In the genomic region with DNA sequence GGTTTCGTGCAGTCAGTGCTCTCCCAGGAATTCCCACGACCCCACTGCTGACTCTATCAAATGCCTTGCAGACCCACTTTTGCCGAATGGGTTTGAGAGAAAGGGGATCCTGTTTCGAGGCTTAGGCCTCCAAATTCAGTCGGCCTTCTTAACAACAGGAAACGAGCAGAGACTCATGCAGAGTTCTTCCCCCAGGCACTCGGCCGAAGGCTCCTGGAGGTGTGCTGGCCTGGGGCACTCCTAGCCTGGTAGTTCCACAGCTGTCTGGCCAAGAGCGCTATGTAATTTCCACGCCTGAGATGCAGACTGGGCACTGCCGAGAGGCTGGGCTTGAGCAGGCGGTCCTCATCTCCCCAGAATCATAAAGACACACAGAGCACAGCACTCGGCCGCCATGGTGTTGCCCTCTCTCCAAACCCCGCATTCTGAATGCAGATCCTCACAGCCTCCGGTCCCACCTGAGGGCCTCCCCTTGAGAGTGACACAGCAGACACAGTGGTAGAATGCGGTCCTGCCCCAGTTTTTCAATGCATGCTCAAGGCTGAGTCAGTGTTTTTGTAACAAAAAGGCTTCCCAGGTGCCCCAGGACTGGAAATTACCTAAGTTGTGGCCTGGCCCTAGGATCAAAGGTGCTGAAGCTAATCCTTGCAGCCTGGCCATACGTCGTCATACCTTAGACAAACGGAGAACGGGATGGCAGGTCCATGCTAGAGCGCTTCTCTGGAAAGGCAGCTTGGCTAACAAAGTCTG, we compare ENCODE assay signal across 15 cellular contexts. TPM values are rescaled to one million over a fixed set of nuclear protein-coding genes. Genes with fewer than 3 reads are reported as not detected.
DNase-seq lines count a peak whose midpoint lies in the region; ATAC-seq, FAIRE-seq and TF ChIP-seq lines count a peak whose summit lies in the region.
"Had no signal": no experiment of that assay in that cellular context is flagged by ENCODE, and none has a peak within 500 bp of the region (broad histone marks: within the 10 kb centered on the region; RNA-seq: fewer than 3 reads in every experiment).

No MANE protein-coding gene starts in this region.

- peaks cover 77% of the 10 kb centered on the region for H3K36me3 Mint-ChIP-seq in activated B cell treated with CpG ODN at 0.5 μM for 24 hours (ENCODE audit: low read depth)
- H3K36me3 Mint-ChIP-seq: CD14-positive monocyte had no signal

- H3K9me3 ChIP-seq in HUES48 (ENCODE audit: control insufficient read depth, insufficient read depth, low read length), result no peaks in the 10 kb centered on the region
- no peaks in the 10 kb centered on the region for H3K9me3 ChIP-seq in keratinocyte (ENCODE audit: control insufficient read depth, low read depth, low read length)
- H3K9me3 ChIP-seq in trophoblast cell (ENCODE audit: insufficient read depth, low read depth, low read length), result no peaks in the 10 kb centered on the region
- H3K9me3 ChIP-seq: SK-N-SH had no signal

- no peak overlapping the region for H4K12ac ChIP-seq in trophoblast cell (ENCODE audit: low read depth, low read length)

- peak overlapping the region; percentile 75 for H3K27ac Mint-ChIP-seq in activated B cell treated with CpG ODN at 0.5 μM for 24 hours
- H3K27ac Mint-ChIP-seq: CD14-positive monocyte had no signal

- no peaks in the 10 kb centered on the region for H4K20me1 ChIP-seq in keratinocyte (ENCODE audit: control insufficient read depth, extremely low read depth, insufficient read depth, low read length)

- POLR2A ChIA-PET in activated B cell treated with CpG ODN at 0.5 μM for 24 hours (lab: Charles Lee), result interaction anchor here (1.2 to 14.6 kb wide), 4 partner anchors 9 to 28 kb away, joined by 3 to 581 read pairs (median 66); a partner anchor contains a TSS

- no peak overlapping the region for H3K4me3 ChIP-seq in HUES48 (ENCODE audit: low read depth, low read length)
- no peak overlapping the region for H3K4me3 ChIP-seq in keratinocyte (ENCODE audit: control insufficient read depth in 2 of 3, extremely low read depth in 1 of 3, insufficient read depth in 2 of 3, low read depth in 1 of 3, low read length in 3 of 3)
- no peak overlapping the region for H3K4me3 ChIP-seq in trophoblast cell (ENCODE audit: low read depth, low read length)

- H3K79me1 ChIP-seq in trophoblast cell (ENCODE audit: low read length), result peaks cover 13% of the 10 kb centered on the region

- intact Hi-C loops in activated B cell treated with CpG ODN at 0.5 μM for 24 hours (cut with micrococcal nuclease), result no loop called here

- DNase-seq in activated B cell treated with CpG ODN at 0.5 μM for 24 hours (no peak), keratinocyte (ENCODE audit: low read depth, low spot score) (no peak), trophoblast cell (peak; percentile 93), T1000 (lab: John Stamatoyannopoulos, UW) (no peak), mucosa of gallbladder (ENCODE audit: low spot score) (no peak)
- DNase-seq in stimulated activated naive CD4-positive, alpha-beta T cell (lab: John Stamatoyannopoulos, UW), result no peak
- DNase-seq: NCI-H1417, NCI-H2029 treated with DMSO at 0.1 percent for 48 hours, NCI-H524, Right ventricle myocardium superior, SK-N-SH had no signal

- no peak for ATAC-seq in activated B cell treated with CpG ODN at 0.5 μM for 24 hours (ENCODE audit: low read depth)
- ATAC-seq in HG02981 (IDR thresholded peaks at IDR 0.05; ENCODE audit: unreplicated experiment), result no peak

- H3K4ac ChIP-seq in trophoblast cell (ENCODE audit: low read depth, low read length), result no peak overlapping the region

- no peaks in the 10 kb centered on the region for H3K9me1 ChIP-seq in keratinocyte (ENCODE audit: control insufficient read depth, extremely low read depth, insufficient read depth, low read length)

- H2BK5ac ChIP-seq in trophoblast cell (ENCODE audit: low read depth, low read length, poor library complexity), result no peak overlapping the region

- no peaks in the 10 kb centered on the region for H3K9me3 Mint-ChIP-seq in activated B cell treated with CpG ODN at 0.5 μM for 24 hours

- H3K4me2 ChIP-seq in keratinocyte (ENCODE audit: control insufficient read depth, extremely low read depth, insufficient read depth, low read depth, low read length) (peak overlapping the region; percentile 66), trophoblast cell (ENCODE audit: low read length) (no peak overlapping the region)
- H3K4me2 ChIP-seq: SK-N-SH had no signal

- no peak overlapping the region for H2BK12ac ChIP-seq in trophoblast cell (ENCODE audit: low read length)

- CTCF ChIA-PET in activated B cell treated with CpG ODN at 0.5 μM for 24 hours (lab: Charles Lee), result interaction anchor here (1.5 to 1.7 kb wide), 2 partner anchors 26 to 61 kb away, joined by 4 read pairs; no protein-coding TSS in a partner anchor

- H3K36me3 ChIP-seq in HUES48 (ENCODE audit: control insufficient read depth, insufficient read depth, low read length), result peaks cover 25% of the 10 kb centered on the region
- peaks cover 23 to 25% of the 10 kb centered on the region in 2 experiments for H3K36me3 ChIP-seq in keratinocyte (ENCODE audit: control insufficient read depth in 2 of 2, extremely low read depth in 1 of 2, insufficient read depth in 2 of 2, low read length in 2 of 2)
- H3K36me3 ChIP-seq in trophoblast cell (ENCODE audit: control insufficient read depth in 1 of 2, insufficient read depth in 2 of 2, low read length in 2 of 2), result peaks cover 3 to 9% of the 10 kb centered on the region in 2 experiments

- WGBS in trophoblast cell (ENCODE audit: extremely low coverage, insufficient coverage, insufficient read length), result no CpG with 5 or more reads among the region's 22 CpGs

- H3K4me3 Mint-ChIP-seq in activated B cell treated with CpG ODN at 0.5 μM for 24 hours, result no peak overlapping the region
- H3K4me3 Mint-ChIP-seq: CD14-positive monocyte had no signal

- H2AFZ ChIP-seq in keratinocyte (ENCODE audit: control insufficient read depth, low read length) (no peak overlapping the region), trophoblast cell (ENCODE audit: insufficient read depth, low read length, poor library complexity) (no peak overlapping the region)

- no peak overlapping the region for H2BK120ac ChIP-seq in trophoblast cell (ENCODE audit: insufficient read depth, low read length, poor library complexity)

- H3K14ac ChIP-seq in trophoblast cell (ENCODE audit: low read length), result no peak overlapping the region

- H3K4me1 ChIP-seq in HUES48 (ENCODE audit: control insufficient read depth, insufficient read depth, low read length), result no peaks in the 10 kb centered on the region
- peaks cover 17% of the 10 kb centered on the region for H3K4me1 ChIP-seq in keratinocyte (ENCODE audit: control insufficient read depth, extremely low read depth, insufficient read depth, low read length)
- H3K4me1 ChIP-seq in trophoblast cell (ENCODE audit: control insufficient read depth in 1 of 2, insufficient read depth in 2 of 2, low read length in 2 of 2), result peaks cover 39 to 41% of the 10 kb centered on the region in 2 experiments

- no peak overlapping the region for H4K8ac ChIP-seq in trophoblast cell (ENCODE audit: low read depth, low read length)

- no peak overlapping the region for H3K23ac ChIP-seq in trophoblast cell (ENCODE audit: low read length)

- H4K91ac ChIP-seq in trophoblast cell (ENCODE audit: low read depth, low read length), result no peak overlapping the region

- no peak overlapping the region for H3K18ac ChIP-seq in trophoblast cell (ENCODE audit: low read length)

- H3K4me1 Mint-ChIP-seq in activated B cell treated with CpG ODN at 0.5 μM for 24 hours, result peaks cover 26% of the 10 kb centered on the region

- no peaks in the 10 kb centered on the region for H3K79me2 ChIP-seq in keratinocyte (ENCODE audit: control insufficient read depth, insufficient read depth, low read length)
- H3K79me2 ChIP-seq in trophoblast cell (ENCODE audit: control insufficient read depth, insufficient read depth, low read length, poor library complexity), result no peaks in the 10 kb centered on the region

- dilution Hi-C loops in keratinocyte (cut with MboI; ENCODE audit: extremely low pct_ligation_motif_present, low sequenced_read_pairs), result no loop called here

- no peaks in the 10 kb centered on the region for H3K27me3 Mint-ChIP-seq in activated B cell treated with CpG ODN at 0.5 μM for 24 hours

- H3K9ac ChIP-seq in HUES48 (ENCODE audit: low read depth, low read length), result no peak overlapping the region
- peak overlapping the region; percentile 36 for H3K9ac ChIP-seq in keratinocyte (ENCODE audit: control insufficient read depth, extremely low read depth, insufficient read depth, low read length)
- no peak overlapping the region for H3K9ac ChIP-seq in trophoblast cell (ENCODE audit: low read length)
- H3K9ac ChIP-seq: SK-N-SH had no signal

- no peak for TF ChIP-seq CTCF in activated B cell treated with CpG ODN at 0.5 μM for 24 hours (IDR thresholded peaks at IDR 0.05)
- TF ChIP-seq CTCF in keratinocyte (optimal IDR thresholded peaks at IDR 0.05 in 1 of 3, IDR thresholded peaks at IDR 0.05 in 1 of 3, conservative IDR thresholded peaks at IDR 0.05 in 1 of 3; ENCODE audit: extremely low read depth in 1 of 3, insufficient read depth in 2 of 3, low read length in 3 of 3), result no peak

- H3K27me3 ChIP-seq in HUES48 (ENCODE audit: control insufficient read depth, insufficient read depth, low read length), result no peaks in the 10 kb centered on the region
- H3K27me3 ChIP-seq in keratinocyte (ENCODE audit: control insufficient read depth, extremely low read depth, insufficient read depth, low read length), result no peaks in the 10 kb centered on the region
- no peaks in the 10 kb centered on the region for H3K27me3 ChIP-seq in trophoblast cell (ENCODE audit: insufficient read depth, low read length)

- H2AK5ac ChIP-seq in trophoblast cell (ENCODE audit: low read length), result no peak overlapping the region

- FAIRE-seq in keratinocyte (lab: Jason Lieb, UNC), result no peak
- FAIRE-seq: H54 had no signal

- H3K27ac ChIP-seq in HUES48 (ENCODE audit: low read depth, low read length) (peak overlapping the region; percentile 53), keratinocyte (ENCODE audit: control insufficient read depth, insufficient read depth, low read length) (peak overlapping the region; percentile 70), trophoblast cell (ENCODE audit: low read depth, low read length) (peak overlapping the region; percentile 23)

RNA-seq across cellular contexts. Expression of a gene that starts 30.2 kb away (rescaled TPM):
- total RNA-seq in activated B cell treated with CpG ODN at 0.5 μM for 24 hours (78.9 and 81.4 TPM in 2 replicates), mucosa of gallbladder (27.1 TPM)
- 36.5 to 69.7 TPM (median 46.0 TPM) in 3 replicates for polyA plus RNA-seq in keratinocyte
- polyA plus RNA-seq in keratinocyte (2011; ENCODE audit: low read depth), result 33.9 TPM
- polyA plus RNA-seq in keratinocyte (2011; cell fraction: cytosol; rRNA removed), result 56.0 and 89.5 TPM in 2 replicates
- polyA plus RNA-seq in keratinocyte (2011; cell fraction: nucleus; rRNA removed), result 35.7 and 52.3 TPM in 2 replicates
- polyA plus RNA-seq in keratinocyte (2012; ENCODE audit: low replicate concordance), result 26.2 and 26.3 TPM in 2 replicates
- 11.3 to 47.4 TPM (median 21.5 TPM) in 3 replicates for polyA minus RNA-seq in keratinocyte
- 33.8 TPM for polyA minus RNA-seq in keratinocyte (2011; cell fraction: cytosol; rRNA and poly(A)+ RNA removed)
- polyA minus RNA-seq in keratinocyte (2011; cell fraction: nucleus; rRNA and poly(A)+ RNA removed), result 12.3 and 13.1 TPM in 2 replicates
- 11.2 and 12.5 TPM in 2 replicates for polyA plus RNA-seq in trophoblast cell (2013)

Comparison
In these comparisons a context has a peak if more than half of its experiments do, and no peak if none do; other contexts are left out.
1. DNase-seq: peak in trophoblast cell (2 of 2); none in activated B cell treated with CpG ODN at 0.5 μM for 24 hours (single experiment), keratinocyte (single experiment), stimulated activated naive CD4-positive, alpha-beta T cell (0 of 6), T1000 (single experiment) and mucosa of gallbladder (single experiment).
2. Peak in every context shown above with its lines, with median percentiles within 50 percentile points of each other: H3K27ac ChIP-seq.